Comparison of ENCODE assay signal across 8 cellular contexts in genomic region chr22:20550851-20551744, GRCh38. TPM values are rescaled to one million over a fixed set of nuclear protein-coding genes. Genes with fewer than 3 reads are reported as not detected.
A peak's percentile ranks its signal among the peaks of the same experiment; 100 is the strongest.
DNase-seq lines count a peak whose midpoint lies in the region; ATAC-seq, FAIRE-seq and TF ChIP-seq lines count a peak whose summit lies in the region.

No MANE protein-coding gene starts in this region.

- peaks cover 4% of the 10 kb centered on the region for H3K4me1 ChIP-seq in urinary bladder (ENCODE audit: insufficient read depth)

- peak; percentile 41 for FAIRE-seq in GM18507 (lab: Jason Lieb, UNC)

- 24% methylated on average over 27 of the region's 27 CpGs for WGBS in urinary bladder

- peak overlapping the region; percentile 85 for H3K27ac ChIP-seq in urinary bladder (ENCODE audit: low read depth)

- ATAC-seq in omental fat pad (ENCODE audit: low FRiP score) = peak; percentile 72
- no peak for ATAC-seq in GM21528 (IDR thresholded peaks at IDR 0.05; ENCODE audit: low FRiP score, unreplicated experiment)
- no peak for ATAC-seq in GM21423 (IDR thresholded peaks at IDR 0.05; ENCODE audit: unreplicated experiment)

- no peaks in the 10 kb centered on the region for H3K36me3 ChIP-seq in urinary bladder (ENCODE audit: insufficient read depth)

- DNase-seq in GM18507 (ENCODE audit: extremely low spot score, insufficient read length, low read depth) (no peak), fibroblast of the aortic adventitia (ENCODE audit: low read depth) (peak; percentile 78), omental fat pad (ENCODE audit: low spot score) (no peak), ureter (ENCODE audit: low spot score) (no peak)
- DNase-seq in activated T-helper 1 cell treated with anti-CD3 and anti-CD28 coated beads, Interleukin-2, amount 50 U/mL, for 16 hours (ENCODE audit: low read depth in 1 of 2, low spot score in 1 of 2) = peak; percentile 24 to 33

- H3K4me3 ChIP-seq in fibroblast of the aortic adventitia (ENCODE audit: low read depth, low read length) (peak overlapping the region; percentile 9), urinary bladder (ENCODE audit: low read depth, low read length) (no peak overlapping the region)

- TF ChIP-seq CTCF in fibroblast of the aortic adventitia (IDR thresholded peaks at IDR 0.05; ENCODE audit: insufficient read depth, low read length) = no peak
- TF ChIP-seq CTCF in omental fat pad (IDR thresholded peaks at IDR 0.05) = no peak

RNA-seq across cellular contexts. Expression of gene MED15, which starts 43.7 kb away (rescaled TPM):
- total RNA-seq in fibroblast of the aortic adventitia (ENCODE audit: low replicate concordance) = 24.4 and 44.2 TPM in 2 replicates
- 10 to 100 TPM; 36.5 to 90.5 (median 57.2) TPM for total RNA-seq in omental fat pad
- total RNA-seq in urinary bladder = 34.0 TPM
- polyA plus RNA-seq in urinary bladder = 57.9 TPM
- 119 TPM for total RNA-seq in ureter

RNA-seq across cellular contexts. Expression of gene KLHL22, which starts 55.5 kb away (rescaled TPM):
- 12.3 and 29.6 TPM in 2 replicates for total RNA-seq in fibroblast of the aortic adventitia (ENCODE audit: low replicate concordance)
- total RNA-seq in omental fat pad = 10 to 100 TPM; 19.8 to 45.0 (median 32.9) TPM
- total RNA-seq in urinary bladder = 36.7 TPM
- 26.3 TPM for polyA plus RNA-seq in urinary bladder
- total RNA-seq in ureter = 26.2 TPM

Comparison
In these comparisons a context has a peak if more than half of its experiments do, and no peak if none do; other contexts are left out.
1. DNase-seq: peak in activated T-helper 1 cell treated with anti-CD3 and anti-CD28 coated beads, Interleukin-2, amount 50 U/mL, for 16 hours (2 of 2) and fibroblast of the aortic adventitia (single experiment); none in GM18507 (single experiment), omental fat pad (single experiment) and ureter (single experiment).